11 cellular contexts compared by ENCODE assay signal in genomic region chr11:111634981-111635705, GRCh38. TPM values are rescaled to one million over a fixed set of nuclear protein-coding genes. Genes with fewer than 3 reads are reported as not detected.
DNase-seq lines count a peak whose midpoint lies in the region; ATAC-seq and TF ChIP-seq lines count a peak whose summit lies in the region.
"Had no signal": no experiment of that assay in that cellular context is flagged by ENCODE, and none has a peak within 500 bp of the region (broad histone marks: within the 10 kb centered on the region; RNA-seq: fewer than 3 reads in every experiment).

No MANE protein-coding gene starts in this region.

- H3K4me1 ChIP-seq in RWPE2 (ENCODE audit: insufficient read depth, poor library complexity, severe bottlenecking) (peaks cover 27% of the 10 kb centered on the region), colonic mucosa (peaks cover 6% of the 10 kb centered on the region), upper lobe of left lung (peaks cover 21 to 37% (median 25%) of the 10 kb centered on the region in 4 donors)

- H3K4me3 ChIP-seq in RWPE2 (ENCODE audit: severe bottlenecking) (no peak overlapping the region), colonic mucosa (no peak overlapping the region), kidney epithelial cell (ENCODE audit: low read depth, low read length) (no peak overlapping the region), upper lobe of left lung (no peak overlapping the region)
- H3K4me3 ChIP-seq: lung had no signal

- ATAC-seq in RWPE2 (ENCODE audit: low read depth): no peak
- peak in 1 of 2 donors; percentile 54 for ATAC-seq in upper lobe of left lung (ENCODE audit: low FRiP score in 2 of 2)
- no peak for ATAC-seq in HG03108 (IDR thresholded peaks at IDR 0.05; ENCODE audit: unreplicated experiment)
- ATAC-seq: activated CD4-positive, alpha-beta T cell treated with anti-CD3 and anti-CD28 coated beads for 36 hours had no signal

- no peak for TF ChIP-seq EP300 in upper lobe of left lung (IDR thresholded peaks at IDR 0.05)

- 55 to 61% methylated on average over 5 of the region's 5 CpGs for WGBS in upper lobe of left lung, 2 donors

- H3K27ac ChIP-seq in RWPE2 (ENCODE audit: poor library complexity, severe bottlenecking): peak overlapping the region; percentile 76
- H3K27ac ChIP-seq in colonic mucosa: peak overlapping the region; percentile 61
- peak overlapping the region in 3 of 4 donors; percentile 3 to 70 (median 60) for H3K27ac ChIP-seq in upper lobe of left lung

- no peak overlapping the region for H3K9ac ChIP-seq in colonic mucosa (ENCODE audit: low read depth in 2 of 2, low read length in 2 of 2)

- no peak for TF ChIP-seq POLR2A in upper lobe of left lung (IDR thresholded peaks at IDR 0.05)

- peaks cover 4% of the 10 kb centered on the region for H3K36me3 ChIP-seq in RWPE2 (ENCODE audit: low read depth)
- H3K36me3 ChIP-seq in colonic mucosa: no peaks in the 10 kb centered on the region
- H3K36me3 ChIP-seq in kidney epithelial cell (ENCODE audit: control insufficient read depth, insufficient read depth, low read length): no peaks in the 10 kb centered on the region
- peaks cover 0 to under 1% (median 0%) of the 10 kb centered on the region in 4 donors for H3K36me3 ChIP-seq in upper lobe of left lung

- TF ChIP-seq CTCF in RWPE2 (IDR thresholded peaks at IDR 0.05; ENCODE audit: poor library complexity, severe bottlenecking): no peak
- no peak for TF ChIP-seq CTCF in colonic mucosa (IDR thresholded peaks at IDR 0.05)
- no peak for TF ChIP-seq CTCF in kidney epithelial cell (IDR thresholded peaks at IDR 0.05; ENCODE audit: insufficient read depth, low read length, poor library complexity, severe bottlenecking)
- no peak for TF ChIP-seq CTCF in upper lobe of left lung (IDR thresholded peaks at IDR 0.05)

- DNase-seq in RWPE2 (ENCODE audit: low spot score) (no peak), colonic mucosa (no peak), kidney epithelial cell (ENCODE audit: low read depth) (peak; percentile 19), upper lobe of left lung (no peak), mucosa of gallbladder (ENCODE audit: low spot score) (no peak), amygdala (lab: John Stamatoyannopoulos, UW) (no peak)
- DNase-seq in activated CD4-positive, CD25-positive, alpha-beta regulatory T cell (lab: John Stamatoyannopoulos, UW): no peak
- DNase-seq: activated CD4-positive, alpha-beta T cell treated with anti-CD3 and anti-CD28 coated beads for 36 hours; central memory CD4-positive, alpha-beta T cell had no signal

- H3K27me3 ChIP-seq in RWPE2 (ENCODE audit: insufficient read depth, poor library complexity, severe bottlenecking) (no peaks in the 10 kb centered on the region), colonic mucosa (no peaks in the 10 kb centered on the region), kidney epithelial cell (ENCODE audit: control insufficient read depth, insufficient read depth, low read length) (no peaks in the 10 kb centered on the region), upper lobe of left lung (no peaks in the 10 kb centered on the region)

- no peaks in the 10 kb centered on the region for H3K9me3 ChIP-seq in RWPE2 (ENCODE audit: severe bottlenecking)
- no peaks in the 10 kb centered on the region for H3K9me3 ChIP-seq in colonic mucosa
- no peaks in the 10 kb centered on the region for H3K9me3 ChIP-seq in upper lobe of left lung

- intact Hi-C loops in colonic mucosa (cut with DNase I): no loop called here

RNA-seq across cellular contexts. Expression of gene SIK2, which starts 32.9 kb away (rescaled TPM):
- total RNA-seq in colonic mucosa (10 to 100 TPM; 16.2 to 21.3 TPM), kidney epithelial cell (10.1 and 12.0 TPM in 2 replicates), upper lobe of left lung (10 to 100 TPM; 23.0 to 35.9 (median 27.6) TPM), mucosa of gallbladder (27.6 TPM)
